In the genomic region with DNA sequence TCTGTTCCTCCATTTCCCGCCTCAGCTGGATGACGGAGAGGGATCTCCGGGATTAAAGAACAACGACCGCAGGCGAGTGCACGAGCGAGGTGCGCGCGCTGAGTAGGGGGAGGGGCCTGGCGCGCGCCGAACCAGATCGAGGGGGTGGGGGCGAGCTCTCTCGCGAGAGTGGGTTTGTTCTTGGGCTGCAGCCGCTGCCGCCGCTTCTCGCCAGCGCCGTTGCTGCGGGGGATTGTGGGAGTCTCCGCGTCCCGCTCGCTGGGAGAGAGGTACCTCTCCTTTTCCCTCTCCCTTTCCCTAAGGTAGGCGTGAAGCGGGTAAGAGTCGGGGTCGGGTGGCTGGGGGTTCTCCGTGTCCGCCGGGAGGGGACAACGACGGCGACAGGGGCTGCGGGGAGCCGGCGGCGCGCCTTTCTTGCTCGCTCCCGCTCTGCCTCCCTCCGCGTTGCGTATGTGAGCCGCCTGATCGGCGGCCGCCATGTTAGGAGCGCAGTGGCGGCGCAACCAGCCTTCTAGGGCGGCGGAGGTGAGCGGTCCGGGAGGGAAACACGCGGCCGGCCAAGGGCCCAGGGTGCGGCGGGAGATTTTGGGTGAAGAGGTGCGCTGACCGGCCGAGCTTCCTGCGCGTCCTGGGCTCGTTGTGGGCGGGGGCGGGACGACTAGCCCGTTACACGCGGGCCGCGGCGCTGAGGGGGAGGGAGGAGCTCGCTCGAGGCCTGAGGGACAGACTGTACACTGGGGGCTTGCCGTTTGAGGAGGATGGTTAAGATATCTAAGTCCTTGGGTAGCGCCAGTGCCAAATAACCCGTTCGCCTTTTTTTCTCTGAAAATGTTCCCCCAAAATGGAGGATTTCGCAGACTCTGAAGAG, we compare ENCODE assay signal across 8 cellular contexts. TPM values are rescaled to one million over a fixed set of nuclear protein-coding genes. Genes with fewer than 3 reads are reported as not detected.
DNase-seq lines count a peak whose midpoint lies in the region; ATAC-seq, FAIRE-seq and TF ChIP-seq lines count a peak whose summit lies in the region.

A gene with protein sequence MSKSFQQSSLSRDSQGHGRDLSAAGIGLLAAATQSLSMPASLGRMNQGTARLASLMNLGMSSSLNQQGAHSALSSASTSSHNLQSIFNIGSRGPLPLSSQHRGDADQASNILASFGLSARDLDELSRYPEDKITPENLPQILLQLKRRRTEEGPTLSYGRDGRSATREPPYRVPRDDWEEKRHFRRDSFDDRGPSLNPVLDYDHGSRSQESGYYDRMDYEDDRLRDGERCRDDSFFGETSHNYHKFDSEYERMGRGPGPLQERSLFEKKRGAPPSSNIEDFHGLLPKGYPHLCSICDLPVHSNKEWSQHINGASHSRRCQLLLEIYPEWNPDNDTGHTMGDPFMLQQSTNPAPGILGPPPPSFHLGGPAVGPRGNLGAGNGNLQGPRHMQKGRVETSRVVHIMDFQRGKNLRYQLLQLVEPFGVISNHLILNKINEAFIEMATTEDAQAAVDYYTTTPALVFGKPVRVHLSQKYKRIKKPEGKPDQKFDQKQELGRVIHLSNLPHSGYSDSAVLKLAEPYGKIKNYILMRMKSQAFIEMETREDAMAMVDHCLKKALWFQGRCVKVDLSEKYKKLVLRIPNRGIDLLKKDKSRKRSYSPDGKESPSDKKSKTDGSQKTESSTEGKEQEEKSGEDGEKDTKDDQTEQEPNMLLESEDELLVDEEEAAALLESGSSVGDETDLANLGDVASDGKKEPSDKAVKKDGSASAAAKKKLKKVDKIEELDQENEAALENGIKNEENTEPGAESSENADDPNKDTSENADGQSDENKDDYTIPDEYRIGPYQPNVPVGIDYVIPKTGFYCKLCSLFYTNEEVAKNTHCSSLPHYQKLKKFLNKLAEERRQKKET (plus strand): TSS at position 237 of the 868 bp plus-strand sequence. CDS start 13,676 bp downstream, outside the sequence.

- DNase-seq in A549 (ENCODE audit: low read depth in 1 of 2, low spot score in 1 of 2) (peak; percentile 93 to 97), NCI-H2196 treated with DMSO at 0.1 percent for 48 hours (lab: John Stamatoyannopoulos, UW; ENCODE audit: unreplicated experiment) (peak; percentile 92), breast epithelium (ENCODE audit: low spot score in 2 of 2) (peak; percentile 95 to 98)

- no peaks in the 10 kb centered on the region for H3K27me3 ChIP-seq in breast epithelium

- POLR2A ChIA-PET in A549 (lab: Yijun Ruan, JAX): interaction anchor here (0.6 to 2.5 kb wide), 30 partner anchors 10 to 722 kb away, joined by 3 to 38 read pairs (median 3); a partner anchor contains a TSS

- FAIRE-seq in A549 (lab: Jason Lieb, UNC): no peak

- TF ChIP-seq RAD21 in A549 (conservative IDR thresholded peaks at IDR 0.05 in 1 of 2, IDR thresholded peaks at IDR 0.05 in 1 of 2): peak in 1 of 2 experiments; percentile 2; a peak in 2 of 5 replicates

- peak within 1 kb of the TSS; percentile 91 for H3K4me2 ChIP-seq in A549

- H3K4me3 ChIP-seq in A549 (peak within 1 kb of the TSS; percentile 66), breast epithelium (peak within 1 kb of the TSS; percentile 86 to 99 (median 91)), iPS-18c (ENCODE audit: insufficient read depth, low read depth, low read length) (peak within 1 kb of the TSS; percentile 95), skin epidermis (peak within 1 kb of the TSS; percentile 71 to 97 (median 89))

- H3K9me3 ChIP-seq in A549 (no peaks in the 10 kb centered on the region), breast epithelium (no peaks in the 10 kb centered on the region), iPS-18c (ENCODE audit: control insufficient read depth, insufficient read depth, low read length) (peaks cover 3% of the 10 kb centered on the region)

- H3K36me3 ChIP-seq in breast epithelium: no peaks in the 10 kb centered on the region

- intact Hi-C loops in breast epithelium (cut with DNase I; ENCODE audit: low total_unique reads): loop anchor here (5.0 to 10.0 kb wide), 2 partner anchors 101 to 1364 kb away; a partner anchor contains a TSS

- TF ChIP-seq CTCF in A549 (IDR thresholded peaks at IDR 0.05) (no peak), VCaP (conservative IDR thresholded peaks at IDR 0.05) (no peak), breast epithelium (IDR thresholded peaks at IDR 0.05) (no peak)

- no peak for TF ChIP-seq EP300 in A549 (IDR thresholded peaks at IDR 0.05)

- peaks cover 34% of the 10 kb centered on the region for H3K4me1 ChIP-seq in A549
- peaks cover 0 to 17% of the 10 kb centered on the region in 2 donors for H3K4me1 ChIP-seq in breast epithelium

- CTCF ChIA-PET in A549 (lab: Yijun Ruan, JAX): interaction anchor here (0.9 to 2.3 kb wide), 13 partner anchors 9 to 220 kb away, joined by 3 to 17 read pairs (median 3); no protein-coding TSS in a partner anchor

- TF ChIP-seq POLR2A in A549 (IDR thresholded peaks at IDR 0.05; ENCODE audit: low read length): peak; percentile 92
- peak; percentile 99 for TF ChIP-seq POLR2A in breast epithelium (IDR thresholded peaks at IDR 0.05)

- H3K27ac ChIP-seq in A549 (peak within 1 kb of the TSS; percentile 97 to 98), VCaP (peak within 1 kb of the TSS; percentile 100), breast epithelium (peak within 1 kb of the TSS; percentile 100), skin epidermis (peak within 1 kb of the TSS; percentile 95 to 100 (median 98))

- ATAC-seq in A549 (peak; percentile 88 to 89), GM18867 (IDR thresholded peaks at IDR 0.05; ENCODE audit: unreplicated experiment) (peak; percentile 76), HG03108 (IDR thresholded peaks at IDR 0.05; ENCODE audit: unreplicated experiment) (peak; percentile 80)

- 1% methylated on average over 60 of the region's 88 CpGs for WGBS in A549 (ENCODE audit: missing lambda C conversion rate)

TF ChIP-seq in A549, 52 proteins besides CTCF, POLR2A, EP300 and RAD21 (continues in another document):
- TF ChIP-seq PHF8 (IDR thresholded peaks at IDR 0.05; ENCODE audit: borderline replicate concordance, low read depth) (peak; percentile 85), FOXS1 (CRISPR knock-in tag; IDR thresholded peaks at IDR 0.05) (no peak), POLR2AphosphoS2 (conservative IDR thresholded peaks at IDR 0.05; ENCODE audit: low read length) (no peak; the same call in 1 of the 2 replicates), MAFK (IDR thresholded peaks at IDR 0.05; ENCODE audit: partially characterized antibody) (no peak), MYC (IDR thresholded peaks at IDR 0.05; ENCODE audit: borderline replicate concordance, low read length) (peak; percentile 68)
- TF ChIP-seq, protein P1, sequence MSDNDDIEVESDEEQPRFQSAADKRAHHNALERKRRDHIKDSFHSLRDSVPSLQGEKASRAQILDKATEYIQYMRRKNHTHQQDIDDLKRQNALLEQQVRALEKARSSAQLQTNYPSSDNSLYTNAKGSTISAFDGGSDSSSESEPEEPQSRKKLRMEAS (IDR thresholded peaks at IDR 0.05): peak; percentile 72
- TF ChIP-seq, protein P2, sequence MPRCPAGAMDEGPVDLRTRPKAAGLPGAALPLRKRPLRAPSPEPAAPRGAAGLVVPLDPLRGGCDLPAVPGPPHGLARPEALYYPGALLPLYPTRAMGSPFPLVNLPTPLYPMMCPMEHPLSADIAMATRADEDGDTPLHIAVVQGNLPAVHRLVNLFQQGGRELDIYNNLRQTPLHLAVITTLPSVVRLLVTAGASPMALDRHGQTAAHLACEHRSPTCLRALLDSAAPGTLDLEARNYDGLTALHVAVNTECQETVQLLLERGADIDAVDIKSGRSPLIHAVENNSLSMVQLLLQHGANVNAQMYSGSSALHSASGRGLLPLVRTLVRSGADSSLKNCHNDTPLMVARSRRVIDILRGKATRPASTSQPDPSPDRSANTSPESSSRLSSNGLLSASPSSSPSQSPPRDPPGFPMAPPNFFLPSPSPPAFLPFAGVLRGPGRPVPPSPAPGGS (IDR thresholded peaks at IDR 0.05): peak; percentile 77
- TF ChIP-seq, protein P3, sequence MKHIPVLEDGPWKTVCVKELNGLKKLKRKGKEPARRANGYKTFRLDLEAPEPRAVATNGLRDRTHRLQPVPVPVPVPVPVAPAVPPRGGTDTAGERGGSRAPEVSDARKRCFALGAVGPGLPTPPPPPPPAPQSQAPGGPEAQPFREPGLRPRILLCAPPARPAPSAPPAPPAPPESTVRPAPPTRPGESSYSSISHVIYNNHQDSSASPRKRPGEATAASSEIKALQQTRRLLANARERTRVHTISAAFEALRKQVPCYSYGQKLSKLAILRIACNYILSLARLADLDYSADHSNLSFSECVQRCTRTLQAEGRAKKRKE (CRISPR knock-in tag; IDR thresholded peaks at IDR 0.05; ENCODE audit: low read depth): no peak
- TF ChIP-seq, protein P4, sequence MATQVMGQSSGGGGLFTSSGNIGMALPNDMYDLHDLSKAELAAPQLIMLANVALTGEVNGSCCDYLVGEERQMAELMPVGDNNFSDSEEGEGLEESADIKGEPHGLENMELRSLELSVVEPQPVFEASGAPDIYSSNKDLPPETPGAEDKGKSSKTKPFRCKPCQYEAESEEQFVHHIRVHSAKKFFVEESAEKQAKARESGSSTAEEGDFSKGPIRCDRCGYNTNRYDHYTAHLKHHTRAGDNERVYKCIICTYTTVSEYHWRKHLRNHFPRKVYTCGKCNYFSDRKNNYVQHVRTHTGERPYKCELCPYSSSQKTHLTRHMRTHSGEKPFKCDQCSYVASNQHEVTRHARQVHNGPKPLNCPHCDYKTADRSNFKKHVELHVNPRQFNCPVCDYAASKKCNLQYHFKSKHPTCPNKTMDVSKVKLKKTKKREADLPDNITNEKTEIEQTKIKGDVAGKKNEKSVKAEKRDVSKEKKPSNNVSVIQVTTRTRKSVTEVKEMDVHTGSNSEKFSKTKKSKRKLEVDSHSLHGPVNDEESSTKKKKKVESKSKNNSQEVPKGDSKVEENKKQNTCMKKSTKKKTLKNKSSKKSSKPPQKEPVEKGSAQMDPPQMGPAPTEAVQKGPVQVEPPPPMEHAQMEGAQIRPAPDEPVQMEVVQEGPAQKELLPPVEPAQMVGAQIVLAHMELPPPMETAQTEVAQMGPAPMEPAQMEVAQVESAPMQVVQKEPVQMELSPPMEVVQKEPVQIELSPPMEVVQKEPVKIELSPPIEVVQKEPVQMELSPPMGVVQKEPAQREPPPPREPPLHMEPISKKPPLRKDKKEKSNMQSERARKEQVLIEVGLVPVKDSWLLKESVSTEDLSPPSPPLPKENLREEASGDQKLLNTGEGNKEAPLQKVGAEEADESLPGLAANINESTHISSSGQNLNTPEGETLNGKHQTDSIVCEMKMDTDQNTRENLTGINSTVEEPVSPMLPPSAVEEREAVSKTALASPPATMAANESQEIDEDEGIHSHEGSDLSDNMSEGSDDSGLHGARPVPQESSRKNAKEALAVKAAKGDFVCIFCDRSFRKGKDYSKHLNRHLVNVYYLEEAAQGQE (IDR thresholded peaks at IDR 0.05): peak; percentile 99

RNA-seq across cellular contexts. Expression of the gene that starts here (rescaled TPM):
- polyA plus RNA-seq in A549 (2011; rRNA removed): 157 and 178 TPM in 2 replicates
- 30.2 and 39.2 TPM in 2 replicates for polyA plus RNA-seq in A549 (2012; cell fraction: cytosol; rRNA removed)
- polyA plus RNA-seq in A549 (2012; cell fraction: nucleus; rRNA removed): 40.1 and 59.7 TPM in 2 replicates
- 181 to 189 TPM (median 187 TPM) in 3 replicates for polyA plus RNA-seq in A549 (2017; fragmentation: RNase III; extraction: RNeasy Plus Mini Kit Qiagen cat#74134 plus additional on column Dnase treatment)
- 175 and 206 TPM in 2 replicates for polyA minus RNA-seq in A549 (2011; rRNA and poly(A)+ RNA removed)
- 100 to 1,000 TPM; 213 to 349 (median 279) TPM for total RNA-seq in breast epithelium

Comparison
In these comparisons a context has a peak if more than half of its experiments do, and no peak if none do; other contexts are left out.
1. Peak in every context shown above with its lines: DNase-seq, ATAC-seq, H3K4me3 ChIP-seq and H3K27ac ChIP-seq.